In genomic region chr18:11544060-11544633, GRCh38 we compare ENCODE assay signal across 1 cellular context.
TF ChIP-seq lines count a peak whose summit lies in the region.

No MANE protein-coding gene starts in this region.

TF ChIP-seq in K562, 482 proteins besides CTCF, POLR2A, EP300 and RAD21 (continued from another document):
- TF ChIP-seq MLLT1 (IDR thresholded peaks at IDR 0.05) (no peak), SP1 (CRISPR knock-in tag; IDR thresholded peaks at IDR 0.05) (no peak), CBX5 (IDR thresholded peaks at IDR 0.05; ENCODE audit: borderline replicate concordance, low read depth) (0 out of 2 replicates have a peak, but pooled peaks have one; percentile 47), CBFA2T3 (IDR thresholded peaks at IDR 0.05) (peak; percentile 70), TCF3 (CRISPR knock-in tag; IDR thresholded peaks at IDR 0.05) (0 out of 2 replicates have a peak, but pooled peaks have one; percentile 9), TEAD4 (IDR thresholded peaks at IDR 0.05; ENCODE audit: low read length) (peak; percentile 55), TEAD4 (CRISPR knock-in tag; IDR thresholded peaks at IDR 0.05; ENCODE audit: borderline replicate concordance) (no peak), SOX6 (IDR thresholded peaks at IDR 0.05) (peak; percentile 52), ZNF384 (IDR thresholded peaks at IDR 0.05; ENCODE audit: low read depth, low read length) (peak; percentile 48; the same call in 1 of the 2 replicates), ZNF57 (CRISPR knock-in tag; IDR thresholded peaks at IDR 0.05) (no peak), ZNF12 (CRISPR knock-in tag; IDR thresholded peaks at IDR 0.05) (no peak), RBM17 (IDR thresholded peaks at IDR 0.05; ENCODE audit: borderline replicate concordance, low read depth, low read length) (no peak), SREBF2 (CRISPR knock-in tag; IDR thresholded peaks at IDR 0.05) (no peak), ZNF75A (CRISPR knock-in tag; IDR thresholded peaks at IDR 0.05) (no peak), ZHX1 (conservative IDR thresholded peaks at IDR 0.05; ENCODE audit: low read length) (no peak), ZNF274 (IDR thresholded peaks at IDR 0.05; ENCODE audit: borderline replicate concordance, low read depth, low read length) (no peak), HEY1 (CRISPR knock-in tag; IDR thresholded peaks at IDR 0.05; ENCODE audit: borderline replicate concordance) (no peak), ATF2 (CRISPR knock-in tag; IDR thresholded peaks at IDR 0.05) (no peak), SNRNP70 (optimal IDR thresholded peaks at IDR 0.05; ENCODE audit: low read depth, low read length) (no peak), CBX3 (IDR thresholded peaks at IDR 0.05; ENCODE audit: borderline replicate concordance in 1 of 2, low read length in 2 of 2) (peak in 1 of 2 experiments; percentile 51; a peak in 1 of 3 replicates), ZNF280B (CRISPR knock-in tag; IDR thresholded peaks at IDR 0.05) (0 out of 2 replicates have a peak, but pooled peaks have one; percentile 52), CBFA2T2 (conservative IDR thresholded peaks at IDR 0.05) (peak; percentile 54), TAL1 (IDR thresholded peaks at IDR 0.05) (peak; percentile 66), YBX1 (IDR thresholded peaks at IDR 0.05) (no peak), MEIS2 (IDR thresholded peaks at IDR 0.05; ENCODE audit: partially characterized antibody) (peak; percentile 55)
